In the genomic region with DNA sequence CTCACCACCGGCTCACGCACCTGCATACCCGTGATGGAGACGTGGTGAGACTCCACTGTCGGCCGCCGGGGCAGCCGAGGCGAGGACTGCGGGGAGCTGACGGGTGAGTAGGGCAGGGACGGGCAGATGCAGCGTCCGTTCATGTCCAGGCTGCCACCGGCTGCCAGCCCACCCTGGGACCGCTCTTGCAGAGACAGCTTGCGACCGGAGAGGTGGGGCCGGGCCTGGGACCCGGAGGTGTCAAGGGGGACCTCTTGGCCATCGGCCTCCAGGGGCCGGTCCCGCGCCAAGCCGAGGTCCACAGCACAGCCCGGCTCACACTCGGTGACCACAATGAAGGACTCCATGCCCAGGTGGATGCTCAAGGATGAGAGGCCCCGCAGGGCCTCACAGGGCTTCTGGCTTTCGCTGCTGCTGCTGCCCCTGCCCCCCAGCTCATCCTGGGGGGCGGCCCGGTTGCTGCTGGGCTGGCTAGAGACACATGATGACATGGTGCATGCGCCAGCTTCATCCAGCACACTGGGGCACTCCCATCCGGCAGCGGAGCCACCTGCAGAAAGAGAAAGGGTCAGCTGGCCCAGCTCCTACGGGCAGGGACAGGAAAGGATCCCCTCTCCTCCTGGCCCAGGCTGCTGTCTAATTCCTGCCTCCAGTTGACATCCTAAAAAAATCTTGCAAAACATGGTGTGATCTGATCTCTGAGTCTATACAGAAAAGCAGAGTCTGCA, we compare ENCODE assay signal across 28 cellular contexts.
"Had no signal": no experiment of that assay in that cellular context is flagged by ENCODE, and none has a peak within 500 bp of the region (broad histone marks: within the 10 kb centered on the region; RNA-seq: fewer than 3 reads in every experiment).

No MANE protein-coding gene starts in this region.

- H3K4me1 ChIP-seq: breast epithelium had no signal

- H3K27me3 ChIP-seq: breast epithelium, MG63, SJSA1 had no signal

- H3K27ac Mint-ChIP-seq: activated B cell treated with CpG ODN at 0.5 μM for 24 hours; activated CD4-positive, alpha-beta T cell treated with anti-CD3 and anti-CD28 coated beads, Interleukin-2, amount 10 ng/mL, durations not matched to agents 24 days and 14 days; activated CD8-positive, alpha-beta memory T cell treated with anti-CD3 and anti-CD28 coated beads, Interleukin-2, amount 10 ng/mL, durations not matched to agents 7 days and 5 days; activated naive CD4-positive, alpha-beta T cell treated with anti-CD3 and anti-CD28 coated beads, Interleukin-2, amount 50 U/mL, for 24 hours; activated T-cell treated with anti-CD3 and anti-CD28 coated beads, Interleukin-2, amount 50 U/mL, for 24 hours; activated T-helper 1 cell treated with anti-CD3 and anti-CD28 coated beads, Interleukin-12 subunit alpha, Interleukin-12 subunit beta, Interleukin-2, Interleukin-4 antibody, amounts not matched to agents 30 ng/mL and 10 ng/mL and 1 ng/mL, durations not matched to agents 14 hours and 24 hours and 36 hours; T-helper 17 cell had no signal

- H3K4me3 Mint-ChIP-seq: activated B cell treated with CpG ODN at 0.5 μM for 24 hours; activated CD4-positive, alpha-beta T cell treated with anti-CD3 and anti-CD28 coated beads, Interleukin-2, amount 10 ng/mL, durations not matched to agents 24 days and 14 days; activated CD8-positive, alpha-beta memory T cell treated with anti-CD3 and anti-CD28 coated beads, Interleukin-2, amount 10 ng/mL, durations not matched to agents 7 days and 5 days; activated naive CD4-positive, alpha-beta T cell treated with anti-CD3 and anti-CD28 coated beads, Interleukin-2, amount 50 U/mL, for 24 hours; activated T-cell treated with anti-CD3 and anti-CD28 coated beads, Interleukin-2, amount 50 U/mL, for 24 hours; activated T-helper 1 cell treated with anti-CD3 and anti-CD28 coated beads, Interleukin-12 subunit alpha, Interleukin-12 subunit beta, Interleukin-2, Interleukin-4 antibody, amounts not matched to agents 30 ng/mL and 10 ng/mL and 1 ng/mL, durations not matched to agents 14 hours and 24 hours and 36 hours; T-helper 17 cell had no signal

- H3K27ac ChIP-seq: breast epithelium, SJSA1 had no signal

- DNase-seq: activated B cell treated with CpG ODN at 0.5 μM for 24 hours; activated CD4-positive, alpha-beta T cell treated with anti-CD3 and anti-CD28 coated beads for 1 hour; activated CD4-positive, alpha-beta T cell treated with anti-CD3 and anti-CD28 coated beads, Interleukin-2, amount 10 ng/mL, durations not matched to agents 24 days and 14 days; activated CD4-positive, alpha-beta T cell treated with anti-CD3 and anti-CD28 coated beads, Interleukin-2, amount 50 U/mL, for 48 hours; activated CD8-positive, alpha-beta memory T cell treated with anti-CD3 and anti-CD28 coated beads, Interleukin-2, amount 10 ng/mL, durations not matched to agents 7 days and 5 days; activated effector memory CD4-positive, alpha-beta T cell treated with Interleukin-2 at 50 U/mL for 16 hours; activated naive CD4-positive, alpha-beta T cell; activated T-cell treated with anti-CD3 and anti-CD28 coated beads, Interleukin-2, amount 50 U/mL, for 24 hours; aorta; MG63; NCI-H1105; NCI-H1436; NCI-H1694 treated with DMSO at 0.1 percent for 48 hours; NCI-H2029 treated with DMSO at 0.1 percent for 48 hours; NCI-H345; NCI-H510A; NCI-H526 treated with DMSO at 0.1 percent for 48 hours; NCI-H82; OCI-M1; RPMI8226; T-helper 17 cell; T-helper 9 cell had no signal

- H3K27me3 Mint-ChIP-seq: activated B cell treated with CpG ODN at 0.5 μM for 24 hours; activated CD4-positive, alpha-beta T cell treated with anti-CD3 and anti-CD28 coated beads, Interleukin-2, amount 10 ng/mL, durations not matched to agents 24 days and 14 days; activated CD8-positive, alpha-beta memory T cell treated with anti-CD3 and anti-CD28 coated beads, Interleukin-2, amount 10 ng/mL, durations not matched to agents 7 days and 5 days; activated naive CD4-positive, alpha-beta T cell treated with anti-CD3 and anti-CD28 coated beads, Interleukin-2, amount 50 U/mL, for 24 hours; activated T-cell treated with anti-CD3 and anti-CD28 coated beads, Interleukin-2, amount 50 U/mL, for 24 hours; T-helper 17 cell had no signal

- H3K9me3 ChIP-seq: breast epithelium, MG63, SJSA1 had no signal

- H3K36me3 ChIP-seq: breast epithelium had no signal

- H3K9me3 Mint-ChIP-seq: activated B cell treated with CpG ODN at 0.5 μM for 24 hours; activated CD4-positive, alpha-beta T cell treated with anti-CD3 and anti-CD28 coated beads, Interleukin-2, amount 10 ng/mL, durations not matched to agents 24 days and 14 days; activated naive CD4-positive, alpha-beta T cell treated with anti-CD3 and anti-CD28 coated beads, Interleukin-2, amount 50 U/mL, for 24 hours; activated T-cell treated with anti-CD3 and anti-CD28 coated beads, Interleukin-2, amount 50 U/mL, for 24 hours; activated T-helper 1 cell treated with anti-CD3 and anti-CD28 coated beads, Interleukin-12 subunit alpha, Interleukin-12 subunit beta, Interleukin-2, Interleukin-4 antibody, amounts not matched to agents 30 ng/mL and 10 ng/mL and 1 ng/mL, durations not matched to agents 14 hours and 24 hours and 36 hours had no signal

- H3K4me3 ChIP-seq: breast epithelium, MG63, SJSA1 had no signal

- ATAC-seq: activated CD8-positive, alpha-beta memory T cell treated with anti-CD3 and anti-CD28 coated beads, Interleukin-2, amount 10 ng/mL, durations not matched to agents 7 days and 5 days; Panc1; Right ventricle myocardium inferior; T-helper 17 cell had no signal
